8 cellular contexts compared by ENCODE assay signal in the genomic region with DNA sequence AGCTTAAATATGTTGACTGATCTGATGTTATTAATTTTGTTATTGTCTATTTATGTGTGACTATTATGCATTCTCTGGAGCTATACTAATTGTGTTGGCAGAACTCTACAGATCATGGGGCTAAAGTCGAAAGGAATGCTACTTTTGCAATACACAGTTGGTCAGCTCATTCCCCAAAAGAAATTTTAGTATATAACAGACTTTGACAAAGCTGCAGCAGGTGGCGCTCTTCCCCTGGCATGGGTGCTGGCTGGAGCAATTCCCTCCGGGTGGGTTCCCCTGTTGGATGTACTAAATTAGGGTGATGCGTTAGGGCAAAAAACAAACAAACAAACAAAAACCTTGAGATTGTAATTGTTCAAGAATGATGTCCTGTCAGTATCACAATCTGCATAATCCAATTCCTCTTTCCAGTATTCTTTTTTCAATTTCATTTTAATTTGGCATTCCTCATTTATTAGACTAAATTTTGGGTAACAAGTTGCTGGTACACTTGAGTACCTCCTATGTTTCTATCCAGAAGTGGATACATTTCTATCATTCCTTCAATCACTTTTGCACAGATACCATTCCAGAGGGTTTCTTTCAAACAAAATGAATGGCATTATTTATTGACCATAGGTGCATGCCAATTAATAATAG.
DNase-seq lines count a peak whose midpoint lies in the region; ATAC-seq and TF ChIP-seq lines count a peak whose summit lies in the region.

No MANE protein-coding gene starts in this region.

- H3K4me3 Mint-ChIP-seq in activated T-cell treated with anti-CD3 and anti-CD28 coated beads, Interleukin-2, amount 50 U/mL, for 24 hours, result no peak overlapping the region
- no peak overlapping the region for H3K4me3 Mint-ChIP-seq in natural killer cell

- H3K9me3 ChIP-seq in body of pancreas (no peaks in the 10 kb centered on the region), liver (ENCODE audit: control insufficient read depth in 4 of 4, low read length in 3 of 4) (no peaks in the 10 kb centered on the region)

- H3K36me3 ChIP-seq in body of pancreas (replicated peaks in 1 of 2; ENCODE audit: insufficient read depth in 1 of 2, low read depth in 2 of 2) (no peaks in the 10 kb centered on the region), liver (ENCODE audit: control insufficient read depth in 4 of 4, insufficient read depth in 3 of 4, low read depth in 1 of 4, low read length in 3 of 4) (no peaks in the 10 kb centered on the region)

- intact Hi-C loops in body of pancreas (cut with DNase I), result no loop called here
- intact Hi-C loops in natural killer cell (cut with micrococcal nuclease), result no loop called here

- H3K27me3 ChIP-seq in body of pancreas (no peaks in the 10 kb centered on the region), liver (ENCODE audit: control insufficient read depth in 4 of 4, insufficient read depth in 4 of 4, low read length in 3 of 4) (no peaks in the 10 kb centered on the region)

- no peak overlapping the region for H3K27ac Mint-ChIP-seq in activated T-cell treated with anti-CD3 and anti-CD28 coated beads, Interleukin-2, amount 50 U/mL, for 24 hours
- no peak overlapping the region for H3K27ac Mint-ChIP-seq in natural killer cell

- peak; percentile 28 for DNase-seq in activated T-cell treated with anti-CD3 and anti-CD28 coated beads, Interleukin-2, amount 50 U/mL, for 24 hours
- no peak for DNase-seq in activated T-cell treated with anti-CD3 and anti-CD28 coated beads for 4 hours
- DNase-seq in NCI-H748 (lab: John Stamatoyannopoulos, UW; ENCODE audit: unreplicated experiment), result peak; percentile 74
- peak in 3 of 4 donors; percentile 3 to 16 (median 13) for DNase-seq in body of pancreas
- no peak for DNase-seq in natural killer cell

- ATAC-seq in HG02759 (IDR thresholded peaks at IDR 0.05; ENCODE audit: unreplicated experiment) (peak; percentile 68), body of pancreas (no peak), natural killer cell (no peak), HG02970 (IDR thresholded peaks at IDR 0.05; ENCODE audit: low FRiP score, unreplicated experiment) (no peak)

- no peaks in the 10 kb centered on the region for H3K36me3 Mint-ChIP-seq in activated T-cell treated with anti-CD3 and anti-CD28 coated beads, Interleukin-2, amount 50 U/mL, for 24 hours (ENCODE audit: low read depth)
- no peaks in the 10 kb centered on the region for H3K36me3 Mint-ChIP-seq in natural killer cell

- WGBS in body of pancreas, 2 donors, result 3 to 4% methylated on average over 4 of the region's 4 CpGs
- 4% methylated on average over 4 of the region's 4 CpGs for WGBS in liver

- H3K9ac ChIP-seq in liver (ENCODE audit: low read depth in 1 of 2, low read length in 2 of 2), result no peak overlapping the region

- H3K4me1 Mint-ChIP-seq in activated T-cell treated with anti-CD3 and anti-CD28 coated beads, Interleukin-2, amount 50 U/mL, for 24 hours (ENCODE audit: low read depth), result no peaks in the 10 kb centered on the region
- H3K4me1 Mint-ChIP-seq in natural killer cell, result no peaks in the 10 kb centered on the region

- peaks cover 1% of the 10 kb centered on the region for H3K27me3 Mint-ChIP-seq in activated T-cell treated with anti-CD3 and anti-CD28 coated beads, Interleukin-2, amount 50 U/mL, for 24 hours
- no peaks in the 10 kb centered on the region for H3K27me3 Mint-ChIP-seq in natural killer cell (ENCODE audit: low read depth in 2 of 2)

- H3K4me3 ChIP-seq in body of pancreas, result no peak overlapping the region
- H3K4me3 ChIP-seq in liver (ENCODE audit: low read depth in 1 of 3, low read length in 3 of 3), result no peak overlapping the region

- no peak for TF ChIP-seq POLR2A in body of pancreas (IDR thresholded peaks at IDR 0.05)

- TF ChIP-seq CTCF in body of pancreas (IDR thresholded peaks at IDR 0.05) (peak in 3 of 7 experiments; percentile 12 to 28 (median 25)), liver (IDR thresholded peaks at IDR 0.05; ENCODE audit: low read depth, low read length, missing input control) (peak; percentile 27), natural killer cell (IDR thresholded peaks at IDR 0.05) (no peak)

- H3K4me1 ChIP-seq in body of pancreas, result no peaks in the 10 kb centered on the region
- no peaks in the 10 kb centered on the region for H3K4me1 ChIP-seq in liver (ENCODE audit: control insufficient read depth in 4 of 4, insufficient read depth in 4 of 4, low read length in 3 of 4)

- H3K27ac ChIP-seq in body of pancreas (no peak overlapping the region), liver (ENCODE audit: low read depth in 1 of 2, low read length in 2 of 2) (no peak overlapping the region)

- peak; percentile 66 to 78 for TF ChIP-seq RAD21 in liver (IDR thresholded peaks at IDR 0.05)

- no peaks in the 10 kb centered on the region for H3K9me3 Mint-ChIP-seq in activated T-cell treated with anti-CD3 and anti-CD28 coated beads, Interleukin-2, amount 50 U/mL, for 24 hours
- H3K9me3 Mint-ChIP-seq in natural killer cell, result peaks cover 3% of the 10 kb centered on the region in 2 donors

TF ChIP-seq in liver, 16 proteins besides CTCF, POLR2A, EP300 and RAD21:
- no peak for TF ChIP-seq RXRA (IDR thresholded peaks at IDR 0.05)
- no peak for TF ChIP-seq TAF1 (conservative IDR thresholded peaks at IDR 0.05)
- no peak for TF ChIP-seq YY1 (IDR thresholded peaks at IDR 0.05)

Comparison
In these comparisons a context has a peak if more than half of its experiments do, and no peak if none do; other contexts are left out.
1. DNase-seq: peak in activated T-cell treated with anti-CD3 and anti-CD28 coated beads, Interleukin-2, amount 50 U/mL, for 24 hours (single experiment), NCI-H748 (single experiment) and body of pancreas (3 of 4); none in activated T-cell treated with anti-CD3 and anti-CD28 coated beads for 4 hours (single experiment) and natural killer cell (single experiment).